13 cellular contexts compared by ENCODE assay signal in genomic region chr7:130923930-130924329, GRCh38.
DNase-seq lines count a peak whose midpoint lies in the region; ATAC-seq and TF ChIP-seq lines count a peak whose summit lies in the region.
"Had no signal": no experiment of that assay in that cellular context is flagged by ENCODE, and none has a peak within 500 bp of the region (broad histone marks: within the 10 kb centered on the region; RNA-seq: fewer than 3 reads in every experiment).

No MANE protein-coding gene starts in this region.

- no peaks in the 10 kb centered on the region for H3K27me3 Mint-ChIP-seq in dendritic cell treated with granulocyte-macrophage colony-stimulating factor and Interleukin-4, amounts not matched to agents 40 ng/mL and 50 ng/mL, for 4 days
- H3K27me3 Mint-ChIP-seq: natural killer cell treated with Interleukin-12 subunit alpha and Interleukin-12 subunit beta and Interleukin-15 and Interleukin-18, amount 100 ng/mL, for 72 hours had no signal

- peaks cover 10% of the 10 kb centered on the region for H3K36me3 ChIP-seq in SJSA1
- H3K36me3 ChIP-seq in psoas muscle (ENCODE audit: insufficient read depth in 1 of 2, low read depth in 1 of 2) = peaks cover 0 to 7% of the 10 kb centered on the region in 2 donors
- H3K36me3 ChIP-seq: thoracic aorta had no signal

- 70 to 90% (median 72%) methylated on average over 5 of the region's 5 CpGs for WGBS in psoas muscle, 3 donors

- intact Hi-C loops in dendritic cell treated with granulocyte-macrophage colony-stimulating factor and Interleukin-4, amounts not matched to agents 40 ng/mL and 50 ng/mL, for 4 days (cut with micrococcal nuclease) = no loop called here
- intact Hi-C loops in psoas muscle (cut with DNase I) = no loop called here

- no peak for DNase-seq in SJSA1 (ENCODE audit: low read depth in 1 of 2, low spot score in 2 of 2)
- DNase-seq in psoas muscle = no peak
- DNase-seq in NCI-H1048 (lab: John Stamatoyannopoulos, UW) = no peak
- no peak for DNase-seq in NOMO-1 (lab: John Stamatoyannopoulos, UW; ENCODE audit: unreplicated experiment in 2 of 2)
- DNase-seq: Caco-2, NCI-H1092 treated with DMSO at 0.1 percent for 48 hours, NCI-H446 had no signal

- no peak overlapping the region for H3K4me3 ChIP-seq in SJSA1
- H3K4me3 ChIP-seq in psoas muscle = peak overlapping the region; percentile 51
- H3K4me3 ChIP-seq: thoracic aorta had no signal

- peaks cover 44% of the 10 kb centered on the region for H3K4me1 Mint-ChIP-seq in dendritic cell treated with granulocyte-macrophage colony-stimulating factor and Interleukin-4, amounts not matched to agents 40 ng/mL and 50 ng/mL, for 4 days (ENCODE audit: low read depth)

- peak in 2 of 4 donors; percentile 1 to 3 for ATAC-seq in psoas muscle
- no peak for ATAC-seq in HG02884 (IDR thresholded peaks at IDR 0.05; ENCODE audit: unreplicated experiment)
- no peak for ATAC-seq in HG03039 (IDR thresholded peaks at IDR 0.05; ENCODE audit: unreplicated experiment)
- ATAC-seq: natural killer cell treated with Interleukin-12 subunit alpha and Interleukin-12 subunit beta and Interleukin-15 and Interleukin-18, amount 100 ng/mL, for 72 hours had no signal

- H3K4me1 ChIP-seq in SJSA1 (replicated peaks) (peaks cover 54% of the 10 kb centered on the region), psoas muscle (peaks cover 85% of the 10 kb centered on the region)

- H3K27ac ChIP-seq in SJSA1 = 0 out of 2 replicates have a peak overlapping the region, but pooled peaks have one; percentile 0
- peak overlapping the region; percentile 94 for H3K27ac ChIP-seq in psoas muscle

- no peak for TF ChIP-seq CTCF in psoas muscle (IDR thresholded peaks at IDR 0.05)

- no peaks in the 10 kb centered on the region for H3K9me3 ChIP-seq in SJSA1 (replicated peaks)
- H3K9me3 ChIP-seq in psoas muscle = no peaks in the 10 kb centered on the region
- H3K9me3 ChIP-seq: Caco-2, thoracic aorta had no signal

- peak overlapping the region; percentile 45 for H3K27ac Mint-ChIP-seq in dendritic cell treated with granulocyte-macrophage colony-stimulating factor and Interleukin-4, amounts not matched to agents 40 ng/mL and 50 ng/mL, for 4 days

- no peaks in the 10 kb centered on the region for H3K27me3 ChIP-seq in SJSA1 (replicated peaks)
- no peaks in the 10 kb centered on the region for H3K27me3 ChIP-seq in psoas muscle (ENCODE audit: insufficient read depth in 3 of 3, low read length in 2 of 3)

- H3K9me3 Mint-ChIP-seq in dendritic cell treated with granulocyte-macrophage colony-stimulating factor and Interleukin-4, amounts not matched to agents 40 ng/mL and 50 ng/mL, for 4 days = no peaks in the 10 kb centered on the region
- H3K9me3 Mint-ChIP-seq: natural killer cell treated with Interleukin-12 subunit alpha and Interleukin-12 subunit beta and Interleukin-15 and Interleukin-18, amount 100 ng/mL, for 72 hours had no signal

- H3K4me3 Mint-ChIP-seq in dendritic cell treated with granulocyte-macrophage colony-stimulating factor and Interleukin-4, amounts not matched to agents 40 ng/mL and 50 ng/mL, for 4 days = no peak overlapping the region

- H3K36me3 Mint-ChIP-seq in dendritic cell treated with granulocyte-macrophage colony-stimulating factor and Interleukin-4, amounts not matched to agents 40 ng/mL and 50 ng/mL, for 4 days (ENCODE audit: low read depth) = peaks cover 49% of the 10 kb centered on the region

- TF ChIP-seq POLR2A in GM18951 (IDR thresholded peaks at IDR 0.05; ENCODE audit: extremely low read depth, insufficient read depth, insufficient read length) = peak; percentile 26

- in situ Hi-C loops in GM18951 (cut with MboI; ENCODE audit: low sequenced_read_pairs, unreplicated experiment) = no loop called here
